ENCODE assay signal across 17 cellular contexts in the genomic region with DNA sequence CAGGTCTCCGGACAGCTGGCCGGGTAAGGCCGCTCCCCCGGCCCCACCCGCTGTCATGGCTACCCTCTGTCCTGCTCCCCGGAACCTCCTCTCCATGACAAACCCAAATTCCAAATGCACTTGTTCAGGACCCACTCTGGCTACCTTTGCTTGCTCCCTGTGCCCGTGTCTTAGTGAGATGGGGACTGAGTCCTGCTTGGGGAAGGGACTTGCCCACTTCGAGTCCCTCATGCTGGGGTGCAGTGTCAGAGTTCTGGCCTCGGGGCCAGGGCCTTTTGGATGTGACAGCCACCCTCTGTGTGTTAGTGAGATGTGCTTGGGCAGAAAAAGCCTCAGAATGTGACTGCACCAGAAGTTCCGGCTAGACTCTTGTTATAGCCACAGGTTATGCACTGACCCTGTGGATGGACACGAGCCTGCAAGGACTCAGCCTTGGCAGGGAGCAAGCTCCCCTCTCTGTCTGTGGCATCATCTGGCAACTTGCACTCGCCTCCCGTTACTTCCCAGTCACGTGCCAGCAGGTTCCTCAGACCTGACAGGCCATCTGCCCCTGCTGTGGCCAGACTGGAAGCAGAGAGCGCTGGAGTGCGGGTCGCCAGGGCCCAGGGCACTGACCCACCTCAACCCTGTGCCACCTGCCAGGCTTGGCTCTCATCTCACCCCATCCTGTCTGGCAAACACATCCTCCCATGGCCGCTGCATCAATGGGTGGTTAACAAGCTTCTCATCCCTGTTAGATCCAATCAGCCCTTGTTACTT. TPM values are rescaled to one million over a fixed set of nuclear protein-coding genes. Genes with fewer than 3 reads are reported as not detected.
DNase-seq lines count a peak whose midpoint lies in the region; ATAC-seq and TF ChIP-seq lines count a peak whose summit lies in the region.
"Had no signal": no experiment of that assay in that cellular context is flagged by ENCODE, and none has a peak within 500 bp of the region (broad histone marks: within the 10 kb centered on the region; RNA-seq: fewer than 3 reads in every experiment).

No MANE protein-coding gene starts in this region.

- peaks cover 15% of the 10 kb centered on the region for H3K27me3 Mint-ChIP-seq in neural progenitor cell (ENCODE audit: insufficient read depth, low read depth)

- no peak overlapping the region for H2AFZ ChIP-seq in neural progenitor cell (replicated peaks)

- no peak for TF ChIP-seq RAD21 in Ishikawa (IDR thresholded peaks at IDR 0.05; ENCODE audit: low read depth)

- H3K36me3 ChIP-seq in neural progenitor cell (no peaks in the 10 kb centered on the region), suprapubic skin (no peaks in the 10 kb centered on the region)

- no peaks in the 10 kb centered on the region for H3K9me3 Mint-ChIP-seq in neural progenitor cell
- H3K9me3 Mint-ChIP-seq: CD4-positive, alpha-beta memory T cell; IgD-negative memory B cell had no signal

- no peak for ATAC-seq in HG02970 (IDR thresholded peaks at IDR 0.05; ENCODE audit: low FRiP score, unreplicated experiment)
- no peak for ATAC-seq in HG02763 (IDR thresholded peaks at IDR 0.05; ENCODE audit: unreplicated experiment)

- H3K4me1 Mint-ChIP-seq in neural progenitor cell, result peaks cover 4% of the 10 kb centered on the region

- H3K9me3 ChIP-seq in neural progenitor cell (ENCODE audit: low read depth), result no peaks in the 10 kb centered on the region
- H3K9me3 ChIP-seq in suprapubic skin, result no peaks in the 10 kb centered on the region
- H3K9me3 ChIP-seq: SK-N-SH had no signal

- TF ChIP-seq EP300 in Ishikawa (IDR thresholded peaks at IDR 0.05; ENCODE audit: borderline replicate concordance), result no peak
- TF ChIP-seq EP300 in suprapubic skin (IDR thresholded peaks at IDR 0.05), result no peak

- no peak overlapping the region for H3K4me2 ChIP-seq in neural progenitor cell
- H3K4me2 ChIP-seq: SK-N-SH had no signal

- no peak overlapping the region for H3K9ac ChIP-seq in neural progenitor cell
- H3K9ac ChIP-seq: SK-N-SH had no signal

- H3K4me1 ChIP-seq in neural progenitor cell (no peaks in the 10 kb centered on the region), suprapubic skin (peaks cover 10% of the 10 kb centered on the region)

- H3K79me2 ChIP-seq in neural progenitor cell (ENCODE audit: low read depth), result no peaks in the 10 kb centered on the region

- no peak for TF ChIP-seq CTCF in neural progenitor cell (IDR thresholded peaks at IDR 0.05)
- no peak for TF ChIP-seq CTCF in suprapubic skin (IDR thresholded peaks at IDR 0.05)

- H3K27me3 ChIP-seq in neural progenitor cell (peaks cover 35% of the 10 kb centered on the region), suprapubic skin (peaks cover 6% of the 10 kb centered on the region)

- H3K4me3 ChIP-seq in neural progenitor cell (no peak overlapping the region), suprapubic skin (no peak overlapping the region)

- H4K20me1 ChIP-seq in neural progenitor cell (ENCODE audit: low read depth), result no peaks in the 10 kb centered on the region

- no peaks in the 10 kb centered on the region for H3K36me3 Mint-ChIP-seq in neural progenitor cell
- H3K36me3 Mint-ChIP-seq: CD4-positive, alpha-beta memory T cell had no signal

- no peaks in the 10 kb centered on the region for H3F3A ChIP-seq in neural progenitor cell (ENCODE audit: low read depth)

- H3K27ac ChIP-seq in cingulate gyrus (ENCODE audit: low read depth, low read length), result peak overlapping the region; percentile 39
- H3K27ac ChIP-seq in neural progenitor cell, result no peak overlapping the region
- H3K27ac ChIP-seq in suprapubic skin, result no peak overlapping the region

- TF ChIP-seq POLR2A in suprapubic skin (IDR thresholded peaks at IDR 0.05), result no peak

- WGBS in suprapubic skin, result 75% methylated on average over 11 of the region's 18 CpGs

- no peak overlapping the region for H3K27ac Mint-ChIP-seq in neural progenitor cell
- H3K27ac Mint-ChIP-seq: CD4-positive, alpha-beta memory T cell had no signal

- DNase-seq in DMS53 (lab: John Stamatoyannopoulos, UW) (peak; percentile 35), DMS53 treated with DMSO at 0.1 percent for 48 hours (lab: John Stamatoyannopoulos, UW; ENCODE audit: unreplicated experiment) (no peak), neural progenitor cell (ENCODE audit: low spot score) (no peak), suprapubic skin (ENCODE audit: low spot score in 2 of 2) (no peak)
- DNase-seq: 8988T; CD4-positive, alpha-beta memory T cell; GOT3; NCI-H187; NCI-H510A treated with DMSO at 0.1 percent for 48 hours; SHP77; SK-N-SH had no signal

- H3K4me3 Mint-ChIP-seq in neural progenitor cell, result peak overlapping the region; percentile 57
- H3K4me3 Mint-ChIP-seq: CD4-positive, alpha-beta memory T cell had no signal

TF ChIP-seq in Ishikawa, 13 proteins besides CTCF, POLR2A, EP300 and RAD21:
- TF ChIP-seq TAF1 (IDR thresholded peaks at IDR 0.05; ENCODE audit: low read depth) (no peak), TCF12 (IDR thresholded peaks at IDR 0.05; ENCODE audit: low read depth) (no peak), CEBPB (IDR thresholded peaks at IDR 0.05) (no peak), YY1 (IDR thresholded peaks at IDR 0.05; ENCODE audit: low read depth) (no peak), FOXM1 (IDR thresholded peaks at IDR 0.05; ENCODE audit: borderline replicate concordance, low read depth) (no peak), ZBTB7A (IDR thresholded peaks at IDR 0.05; ENCODE audit: low read depth) (no peak), TEAD4 (IDR thresholded peaks at IDR 0.05) (no peak), REST (IDR thresholded peaks at IDR 0.05; ENCODE audit: low read depth) (no peak)
- TF ChIP-seq, protein P1, sequence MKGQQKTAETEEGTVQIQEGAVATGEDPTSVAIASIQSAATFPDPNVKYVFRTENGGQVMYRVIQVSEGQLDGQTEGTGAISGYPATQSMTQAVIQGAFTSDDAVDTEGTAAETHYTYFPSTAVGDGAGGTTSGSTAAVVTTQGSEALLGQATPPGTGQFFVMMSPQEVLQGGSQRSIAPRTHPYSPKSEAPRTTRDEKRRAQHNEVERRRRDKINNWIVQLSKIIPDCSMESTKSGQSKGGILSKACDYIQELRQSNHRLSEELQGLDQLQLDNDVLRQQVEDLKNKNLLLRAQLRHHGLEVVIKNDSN (IDR thresholded peaks at IDR 0.05), result peak; percentile 64; the same call in 1 of the 2 replicates
TF ChIP-seq in Ishikawa: peak in this region for 1.

RNA-seq across cellular contexts. Expression of gene SLC6A12, which starts 28.6 kb away (rescaled TPM):
- 0.12 TPM in 1 of 2 replicates, not detected in the other for total RNA-seq in neural progenitor cell (ENCODE audit: low replicate concordance)
- 1 to 10 TPM in 2 of 4 donors, not detected in 2; 3.1 to 6.0 TPM for total RNA-seq in suprapubic skin
- total RNA-seq: HT-29 had no signal
